In the genomic region with DNA sequence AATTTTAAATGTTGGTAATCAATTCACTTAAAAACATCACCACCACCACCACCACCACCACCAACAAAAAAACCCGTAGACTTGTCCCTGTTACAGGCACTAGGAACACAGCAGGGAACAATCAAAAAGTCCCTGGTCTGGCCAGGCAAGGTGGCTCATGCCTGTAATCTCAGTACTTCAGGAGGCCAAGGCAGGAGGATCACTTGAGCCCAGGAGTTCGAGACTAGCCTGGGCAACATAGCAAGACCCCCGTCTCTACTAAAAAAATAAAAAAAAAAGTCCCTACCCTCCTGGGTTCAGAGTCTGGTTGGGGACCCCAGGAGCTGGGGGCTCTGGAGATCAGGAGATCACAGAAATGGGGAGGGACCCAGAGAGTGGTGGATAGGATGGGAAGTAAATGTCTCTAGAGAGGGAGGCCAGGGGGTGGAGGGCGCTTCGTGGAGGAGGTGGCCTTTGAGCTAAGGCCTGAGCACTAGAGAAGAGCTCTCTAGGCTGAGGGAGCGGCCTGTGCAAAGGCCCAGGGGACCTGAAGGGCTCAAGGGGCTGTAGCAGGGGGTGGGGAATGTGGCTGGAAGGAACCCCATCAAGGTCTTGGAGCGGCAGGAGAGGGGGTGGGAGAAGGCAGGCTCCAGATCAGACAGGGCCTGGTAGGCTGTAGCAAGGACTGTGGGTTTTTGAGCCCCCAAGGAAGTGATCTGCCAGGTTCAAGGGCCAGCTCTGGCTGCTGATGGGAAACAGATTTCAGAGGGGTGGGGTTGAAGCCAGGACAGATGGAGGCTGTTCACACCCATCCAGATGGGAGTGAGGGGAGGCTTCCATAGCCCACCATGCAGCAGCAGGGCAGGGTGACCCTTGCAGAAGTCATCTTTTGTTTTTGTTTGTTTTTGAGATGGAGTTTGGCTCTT, we compare ENCODE assay signal across 16 cellular contexts. TPM values are rescaled to one million over a fixed set of nuclear protein-coding genes. Genes with fewer than 3 reads are reported as not detected.
DNase-seq lines count a peak whose midpoint lies in the region; ATAC-seq, FAIRE-seq and TF ChIP-seq lines count a peak whose summit lies in the region.
"Had no signal": no experiment of that assay in that cellular context is flagged by ENCODE, and none has a peak within 500 bp of the region (broad histone marks: within the 10 kb centered on the region; RNA-seq: fewer than 3 reads in every experiment).

No MANE protein-coding gene starts in this region.

- POLR2A ChIA-PET in activated B cell treated with CpG ODN at 0.5 μM for 24 hours (lab: Charles Lee) (interaction anchor here (0.6 to 8.8 kb wide), 8 partner anchors 8 to 297 kb away, joined by 3 to 103 read pairs (median 3); no protein-coding TSS in a partner anchor), HEK293T (lab: Yijun Ruan, JAX) (no interaction called here)

- intact Hi-C loops in activated B cell treated with CpG ODN at 0.5 μM for 24 hours (cut with micrococcal nuclease) (loop anchor here (2.0 kb wide), 1 partner anchor 26 kb away; no protein-coding TSS in a partner anchor), cardiac septum (cut with DNase I) (no loop called here)

- H3K27ac Mint-ChIP-seq in activated naive CD4-positive, alpha-beta T cell treated with anti-CD3 and anti-CD28 coated beads, Interleukin-2, amount 10 ng/mL, durations not matched to agents 7 days and 5 days = peak overlapping the region; percentile 81
- H3K27ac Mint-ChIP-seq in activated B cell treated with CpG ODN at 0.5 μM for 24 hours = peak overlapping the region; percentile 79
- peak overlapping the region; percentile 60 for H3K27ac Mint-ChIP-seq in stimulated activated naive B cell treated with anti-CD40 and anti-IgM and Interleukin-4, amounts not matched to agents 10 μg/mL and 1 μg/mL and 100 μg/mL, for 72 hours

- H3K4me1 Mint-ChIP-seq in activated naive CD4-positive, alpha-beta T cell treated with anti-CD3 and anti-CD28 coated beads, Interleukin-2, amount 10 ng/mL, durations not matched to agents 7 days and 5 days = peaks cover 60% of the 10 kb centered on the region
- H3K4me1 Mint-ChIP-seq in activated B cell treated with CpG ODN at 0.5 μM for 24 hours = peaks cover 72% of the 10 kb centered on the region
- peaks cover 50 to 62% of the 10 kb centered on the region in 2 donors for H3K4me1 Mint-ChIP-seq in stimulated activated naive B cell treated with anti-CD40 and anti-IgM and Interleukin-4, amounts not matched to agents 10 μg/mL and 1 μg/mL and 100 μg/mL, for 72 hours

- no peak overlapping the region for H3K4me3 Mint-ChIP-seq in activated naive CD4-positive, alpha-beta T cell treated with anti-CD3 and anti-CD28 coated beads, Interleukin-2, amount 10 ng/mL, durations not matched to agents 7 days and 5 days
- no peak overlapping the region for H3K4me3 Mint-ChIP-seq in activated B cell treated with CpG ODN at 0.5 μM for 24 hours
- peak overlapping the region; percentile 7 to 12 for H3K4me3 Mint-ChIP-seq in stimulated activated naive B cell treated with anti-CD40 and anti-IgM and Interleukin-4, amounts not matched to agents 10 μg/mL and 1 μg/mL and 100 μg/mL, for 72 hours

- H3K9me3 Mint-ChIP-seq in activated naive CD4-positive, alpha-beta T cell treated with anti-CD3 and anti-CD28 coated beads, Interleukin-2, amount 10 ng/mL, durations not matched to agents 7 days and 5 days = no peaks in the 10 kb centered on the region
- no peaks in the 10 kb centered on the region for H3K9me3 Mint-ChIP-seq in activated B cell treated with CpG ODN at 0.5 μM for 24 hours
- H3K9me3 Mint-ChIP-seq in stimulated activated naive B cell treated with anti-CD40 and anti-IgM and Interleukin-4, amounts not matched to agents 10 μg/mL and 1 μg/mL and 100 μg/mL, for 72 hours = no peaks in the 10 kb centered on the region

- no peak for TF ChIP-seq CTCF in activated B cell treated with CpG ODN at 0.5 μM for 24 hours (IDR thresholded peaks at IDR 0.05)

- no peaks in the 10 kb centered on the region for H3K27me3 Mint-ChIP-seq in activated naive CD4-positive, alpha-beta T cell treated with anti-CD3 and anti-CD28 coated beads, Interleukin-2, amount 10 ng/mL, durations not matched to agents 7 days and 5 days
- no peaks in the 10 kb centered on the region for H3K27me3 Mint-ChIP-seq in activated B cell treated with CpG ODN at 0.5 μM for 24 hours
- H3K27me3 Mint-ChIP-seq in stimulated activated naive B cell treated with anti-CD40 and anti-IgM and Interleukin-4, amounts not matched to agents 10 μg/mL and 1 μg/mL and 100 μg/mL, for 72 hours = no peaks in the 10 kb centered on the region

- FAIRE-seq in endometrium (lab: Jason Lieb, UNC) = peak; percentile 37

- no peak for DNase-seq in activated naive CD4-positive, alpha-beta T cell treated with anti-CD3 and anti-CD28 coated beads, Interleukin-2, amount 10 ng/mL, durations not matched to agents 7 days and 5 days
- no peak for DNase-seq in activated naive CD4-positive, alpha-beta T cell (lab: John Stamatoyannopoulos, UW)
- DNase-seq in activated B cell treated with CpG ODN at 0.5 μM for 24 hours = no peak
- DNase-seq in stimulated activated naive B cell treated with anti-CD40 and anti-IgM and Interleukin-4, amounts not matched to agents 10 μg/mL and 1 μg/mL and 100 μg/mL, for 72 hours = no peak
- no peak for DNase-seq in HEK293T (ENCODE audit: extremely low spot score)
- DNase-seq in effector CD8-positive, alpha-beta T cell (lab: John Stamatoyannopoulos, UW) = no peak
- no peak for DNase-seq in cardiac septum (ENCODE audit: low spot score)
- DNase-seq: GDM1, HCEC 1CT, islet precursor cell, NCI-H187, NCI-H446 treated with DMSO at 0.1 percent for 48 hours, SJCRH30 had no signal

- no peak for ATAC-seq in activated B cell treated with CpG ODN at 0.5 μM for 24 hours (ENCODE audit: low read depth)
- no peak for ATAC-seq in stimulated activated naive B cell treated with anti-CD40 and anti-IgM and Interleukin-4, amounts not matched to agents 10 μg/mL and 1 μg/mL and 100 μg/mL, for 72 hours (replicated peaks)
- ATAC-seq: sciatic nerve had no signal

- CTCF ChIA-PET in activated naive CD4-positive, alpha-beta T cell treated with anti-CD3 and anti-CD28 coated beads, Interleukin-2, amount 10 ng/mL, durations not matched to agents 7 days and 5 days (lab: Charles Lee) = interaction anchor here (0.9 to 14.1 kb wide), 2 partner anchors 38 to 80 kb away, joined by 5 to 252 read pairs; a partner anchor contains a TSS
- CTCF ChIA-PET in activated B cell treated with CpG ODN at 0.5 μM for 24 hours (lab: Charles Lee) = interaction anchor here (9.9 kb wide), 1 partner anchor 80 kb away, joined by 261 read pairs; no protein-coding TSS in a partner anchor
- CTCF ChIA-PET in HEK293T (lab: Yijun Ruan, JAX) = interaction anchor here (1.1 to 7.7 kb wide), 2 partner anchors 79 to 84 kb away, joined by 3 to 72 read pairs; no protein-coding TSS in a partner anchor

- H3K36me3 Mint-ChIP-seq in activated naive CD4-positive, alpha-beta T cell treated with anti-CD3 and anti-CD28 coated beads, Interleukin-2, amount 10 ng/mL, durations not matched to agents 7 days and 5 days = peaks cover 61% of the 10 kb centered on the region
- H3K36me3 Mint-ChIP-seq in activated B cell treated with CpG ODN at 0.5 μM for 24 hours (ENCODE audit: low read depth) = peaks cover 68% of the 10 kb centered on the region
- H3K36me3 Mint-ChIP-seq in stimulated activated naive B cell treated with anti-CD40 and anti-IgM and Interleukin-4, amounts not matched to agents 10 μg/mL and 1 μg/mL and 100 μg/mL, for 72 hours = peaks cover 68% of the 10 kb centered on the region in 2 donors

TF ChIP-seq in HEK293T, 16 proteins besides CTCF, POLR2A, EP300 and RAD21:
- TF ChIP-seq ELF4 (IDR thresholded peaks at IDR 0.05) = no peak
- no peak for TF ChIP-seq SUZ12 (IDR thresholded peaks at IDR 0.05)
- no peak for TF ChIP-seq FOXM1 (IDR thresholded peaks at IDR 0.05; ENCODE audit: borderline replicate concordance)
- no peak for TF ChIP-seq FOXA1 (IDR thresholded peaks at IDR 0.05)
- TF ChIP-seq L3MBTL2 (conservative IDR thresholded peaks at IDR 0.05) = no peak
- no peak for TF ChIP-seq LEF1 (IDR thresholded peaks at IDR 0.05; ENCODE audit: borderline replicate concordance)
- TF ChIP-seq TARDBP (IDR thresholded peaks at IDR 0.05) = no peak
- TF ChIP-seq HDGF (IDR thresholded peaks at IDR 0.05; ENCODE audit: borderline replicate concordance) = no peak
- no peak for TF ChIP-seq CTBP1 (IDR thresholded peaks at IDR 0.05; ENCODE audit: borderline replicate concordance)
- TF ChIP-seq FOXK2 (IDR thresholded peaks at IDR 0.05) = no peak
- TF ChIP-seq, protein P1, sequence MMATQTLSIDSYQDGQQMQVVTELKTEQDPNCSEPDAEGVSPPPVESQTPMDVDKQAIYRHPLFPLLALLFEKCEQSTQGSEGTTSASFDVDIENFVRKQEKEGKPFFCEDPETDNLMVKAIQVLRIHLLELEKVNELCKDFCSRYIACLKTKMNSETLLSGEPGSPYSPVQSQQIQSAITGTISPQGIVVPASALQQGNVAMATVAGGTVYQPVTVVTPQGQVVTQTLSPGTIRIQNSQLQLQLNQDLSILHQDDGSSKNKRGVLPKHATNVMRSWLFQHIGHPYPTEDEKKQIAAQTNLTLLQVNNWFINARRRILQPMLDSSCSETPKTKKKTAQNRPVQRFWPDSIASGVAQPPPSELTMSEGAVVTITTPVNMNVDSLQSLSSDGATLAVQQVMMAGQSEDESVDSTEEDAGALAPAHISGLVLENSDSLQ (IDR thresholded peaks at IDR 0.05) = no peak
- no peak for TF ChIP-seq SP1 (IDR thresholded peaks at IDR 0.05)
- TF ChIP-seq ARNT (IDR thresholded peaks at IDR 0.05) = no peak
TF ChIP-seq in HEK293T: peak in this region for 0.

RNA-seq across cellular contexts. Expression of a gene that starts 24.8 kb away (rescaled TPM):
- total RNA-seq in activated B cell treated with CpG ODN at 0.5 μM for 24 hours = 52.6 and 64.5 TPM in 2 replicates
- 68.2 TPM for total RNA-seq in cardiac septum

RNA-seq across cellular contexts. Expression of a gene that starts 38.2 kb away (rescaled TPM):
- total RNA-seq in activated B cell treated with CpG ODN at 0.5 μM for 24 hours = 89.0 and 98.6 TPM in 2 replicates
- 15.5 TPM for total RNA-seq in cardiac septum
- total RNA-seq: MCF 10A had no signal

Comparison
In these comparisons a context has a peak if more than half of its experiments do, and no peak if none do; other contexts are left out.
1. H3K4me3 Mint-ChIP-seq: peak in stimulated activated naive B cell treated with anti-CD40 and anti-IgM and Interleukin-4, amounts not matched to agents 10 μg/mL and 1 μg/mL and 100 μg/mL, for 72 hours (2 of 2); none in activated naive CD4-positive, alpha-beta T cell treated with anti-CD3 and anti-CD28 coated beads, Interleukin-2, amount 10 ng/mL, durations not matched to agents 7 days and 5 days (single experiment) and activated B cell treated with CpG ODN at 0.5 μM for 24 hours (single experiment).
2. Peak in every context shown above with its lines, with median percentiles within 50 percentile points of each other: H3K27ac Mint-ChIP-seq.